In the genomic region with DNA sequence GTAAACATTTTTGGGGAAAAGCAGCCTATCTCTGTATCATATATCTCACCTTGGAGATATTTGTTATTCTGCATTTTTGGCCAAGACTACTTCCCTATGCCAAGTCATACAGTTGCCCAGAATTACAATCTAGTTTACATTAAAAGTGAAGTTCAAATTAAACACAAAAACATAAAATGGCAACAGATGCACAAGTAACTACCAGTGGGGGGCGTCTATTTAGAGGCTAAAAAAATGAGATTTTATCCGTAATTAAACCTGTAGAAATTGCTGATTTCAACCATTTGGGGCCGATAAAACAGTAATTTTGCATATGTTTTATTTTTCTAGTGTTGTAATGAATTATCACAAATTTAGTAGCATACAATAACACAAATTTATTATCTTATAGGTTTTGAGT, we compare ENCODE assay signal across 28 cellular contexts.
DNase-seq lines count a peak whose midpoint lies in the region; ATAC-seq and TF ChIP-seq lines count a peak whose summit lies in the region.
"Had no signal": no experiment of that assay in that cellular context is flagged by ENCODE, and none has a peak within 500 bp of the region (broad histone marks: within the 10 kb centered on the region; RNA-seq: fewer than 3 reads in every experiment).

No MANE protein-coding gene starts in this region.

- WGBS in prostate gland: 87% methylated on average over 3 of the region's 3 CpGs

- CTCF ChIA-PET in A673 (lab: Charles Lee): no interaction called here

- H3K4me2 ChIP-seq in GM23338 (no peak overlapping the region), OCI-LY1 (ENCODE audit: low read length) (no peak overlapping the region), neural progenitor cell (no peak overlapping the region)
- H3K4me2 ChIP-seq: BLaER1 treated with 17β-estradiol and CSF1 and Interleukin-3, amounts not matched to agents 10 nM and 100 nM; KMS-11 had no signal

- POLR2A ChIA-PET in A673 (lab: Charles Lee; ENCODE audit: low non-redundant PET): no interaction called here

- peaks cover 8% of the 10 kb centered on the region; the same call in 1 of the 2 replicates for H3K4me1 ChIP-seq in GM23338 (ENCODE audit: insufficient read depth)
- no peaks in the 10 kb centered on the region for H3K4me1 ChIP-seq in OCI-LY1 (ENCODE audit: insufficient read depth, low read length, severe bottlenecking)
- peaks cover 4% of the 10 kb centered on the region for H3K4me1 ChIP-seq in neural progenitor cell
- H3K4me1 ChIP-seq in A673 (ENCODE audit: insufficient read depth, low read length, poor library complexity, severe bottlenecking): no peaks in the 10 kb centered on the region
- H3K4me1 ChIP-seq in prostate gland (replicated peaks): no peaks in the 10 kb centered on the region
- H3K4me1 ChIP-seq: BLaER1 treated with 17β-estradiol and CSF1 and Interleukin-3, amounts not matched to agents 10 nM and 100 nM had no signal

- H3K27me3 ChIP-seq in GM23338 (ENCODE audit: insufficient read depth) (no peaks in the 10 kb centered on the region), OCI-LY1 (ENCODE audit: insufficient read depth, low read length) (no peaks in the 10 kb centered on the region), neural progenitor cell (no peaks in the 10 kb centered on the region), A673 (replicated peaks; ENCODE audit: insufficient read depth, low read depth, low read length, poor library complexity) (no peaks in the 10 kb centered on the region), prostate gland (replicated peaks; ENCODE audit: insufficient read depth) (no peaks in the 10 kb centered on the region)
- H3K27me3 ChIP-seq: BLaER1 treated with 17β-estradiol and CSF1 and Interleukin-3, amounts not matched to agents 10 nM and 100 nM had no signal

- H2AFZ ChIP-seq in GM23338 (no peak overlapping the region), OCI-LY1 (ENCODE audit: low read length) (no peak overlapping the region), neural progenitor cell (replicated peaks) (no peak overlapping the region)

- no peak overlapping the region for H3K4me3 ChIP-seq in GM23338
- H3K4me3 ChIP-seq in OCI-LY1 (ENCODE audit: low read depth, low read length, poor library complexity, severe bottlenecking): no peak overlapping the region
- H3K4me3 ChIP-seq in neural progenitor cell: no peak overlapping the region
- H3K4me3 ChIP-seq in A673 (ENCODE audit: low read depth, low read length, poor library complexity, severe bottlenecking): no peak overlapping the region
- H3K4me3 ChIP-seq in prostate gland: no peak overlapping the region
- H3K4me3 ChIP-seq: BLaER1 treated with 17β-estradiol and CSF1 and Interleukin-3, amounts not matched to agents 10 nM and 100 nM; GM12878 had no signal

- H3K27me3 Mint-ChIP-seq in GM23338 (ENCODE audit: insufficient read depth, low read depth, poor library complexity) (no peaks in the 10 kb centered on the region), chondrocyte (ENCODE audit: low read depth) (peaks cover 9% of the 10 kb centered on the region), neural progenitor cell (ENCODE audit: insufficient read depth, low read depth) (no peaks in the 10 kb centered on the region)
- H3K27me3 Mint-ChIP-seq: CD4-positive, alpha-beta memory T cell had no signal

- peaks cover 12% of the 10 kb centered on the region for H3K9me3 Mint-ChIP-seq in GM23338
- H3K9me3 Mint-ChIP-seq in chondrocyte (ENCODE audit: low read depth): peaks cover 7% of the 10 kb centered on the region
- H3K9me3 Mint-ChIP-seq in neural progenitor cell: peaks cover 2% of the 10 kb centered on the region

- no peaks in the 10 kb centered on the region for H3K36me3 ChIP-seq in GM23338 (ENCODE audit: insufficient read depth)
- no peaks in the 10 kb centered on the region for H3K36me3 ChIP-seq in OCI-LY1 (ENCODE audit: insufficient read depth, low read length)
- no peaks in the 10 kb centered on the region for H3K36me3 ChIP-seq in neural progenitor cell
- H3K36me3 ChIP-seq in A673 (ENCODE audit: insufficient read depth, low read length, poor library complexity, severe bottlenecking): no peaks in the 10 kb centered on the region
- H3K36me3 ChIP-seq in prostate gland: no peaks in the 10 kb centered on the region
- H3K36me3 ChIP-seq: BLaER1 treated with 17β-estradiol and CSF1 and Interleukin-3, amounts not matched to agents 10 nM and 100 nM had no signal

- H3K27ac ChIP-seq in GM23338 (ENCODE audit: low read depth): no peak overlapping the region
- H3K27ac ChIP-seq in OCI-LY1 (ENCODE audit: low read depth, low read length, poor library complexity, severe bottlenecking): no peak overlapping the region
- H3K27ac ChIP-seq in neural progenitor cell: no peak overlapping the region
- no peak overlapping the region for H3K27ac ChIP-seq in A673 (ENCODE audit: low read depth, low read length, poor library complexity, severe bottlenecking)
- no peak overlapping the region for H3K27ac ChIP-seq in prostate gland
- H3K27ac ChIP-seq: BLaER1 treated with 17β-estradiol and CSF1 and Interleukin-3, amounts not matched to agents 10 nM and 100 nM; KMS-11 had no signal

- intact Hi-C loops in A673 (cut with micrococcal nuclease; ENCODE audit: unreplicated experiment) (no loop called here), prostate gland (cut with DNase I) (no loop called here)

- DNase-seq in GM23338 (ENCODE audit: low spot score): peak; percentile 53
- no peak for DNase-seq in chondrocyte (ENCODE audit: low spot score)
- peak; percentile 2 for DNase-seq in neural progenitor cell (ENCODE audit: low spot score)
- no peak for DNase-seq in A673 (ENCODE audit: low spot score)
- DNase-seq in SIG-M5 (lab: John Stamatoyannopoulos, UW): no peak
- no peak for DNase-seq in omental fat pad (ENCODE audit: low spot score)
- no peak for DNase-seq in prostate gland (ENCODE audit: low spot score)
- DNase-seq: AML-193; CD4-positive, alpha-beta memory T cell; COR-L47; DMS79; EL; GDM1; H7; IMR-90; NCI-H1092; NCI-H1417 treated with DMSO at 0.1 percent for 48 hours; NCI-H1694 treated with DMSO at 0.1 percent for 48 hours; NCI-H2081; NCI-H2171; NCI-H226; NCI-H510A; NCI-H69; Right ventricle myocardium superior had no signal

- H3F3A ChIP-seq in GM23338 (replicated peaks; ENCODE audit: low read depth) (no peaks in the 10 kb centered on the region), OCI-LY1 (ENCODE audit: insufficient read depth, low read length) (no peaks in the 10 kb centered on the region), neural progenitor cell (ENCODE audit: low read depth) (no peaks in the 10 kb centered on the region)

- H3K9me3 ChIP-seq in OCI-LY1 (ENCODE audit: low read length): no peaks in the 10 kb centered on the region
- no peaks in the 10 kb centered on the region for H3K9me3 ChIP-seq in neural progenitor cell (ENCODE audit: low read depth)
- H3K9me3 ChIP-seq in A673 (ENCODE audit: low read depth, low read length, poor library complexity, severe bottlenecking): no peaks in the 10 kb centered on the region
- H3K9me3 ChIP-seq in prostate gland: no peaks in the 10 kb centered on the region
- H3K9me3 ChIP-seq: BLaER1 treated with 17β-estradiol and CSF1 and Interleukin-3, amounts not matched to agents 10 nM and 100 nM had no signal

- H3K9ac ChIP-seq in OCI-LY1 (ENCODE audit: low read length) (no peak overlapping the region), neural progenitor cell (no peak overlapping the region)
- H3K9ac ChIP-seq: BLaER1 treated with 17β-estradiol and CSF1 and Interleukin-3, amounts not matched to agents 10 nM and 100 nM; KMS-11 had no signal

- peaks cover 15% of the 10 kb centered on the region for H3K4me1 Mint-ChIP-seq in GM23338
- H3K4me1 Mint-ChIP-seq in chondrocyte (ENCODE audit: low read depth): no peaks in the 10 kb centered on the region
- peaks cover 6% of the 10 kb centered on the region for H3K4me1 Mint-ChIP-seq in neural progenitor cell
- H3K4me1 Mint-ChIP-seq: CD4-positive, alpha-beta memory T cell had no signal

- no peaks in the 10 kb centered on the region for H3K9me2 ChIP-seq in GM23338 (ENCODE audit: insufficient read depth)
- no peaks in the 10 kb centered on the region for H3K9me2 ChIP-seq in OCI-LY1 (ENCODE audit: low read depth, low read length)

- H4K20me1 ChIP-seq in GM23338 (replicated peaks; ENCODE audit: insufficient read depth) (no peaks in the 10 kb centered on the region), OCI-LY1 (ENCODE audit: insufficient read depth, low read length) (no peaks in the 10 kb centered on the region), neural progenitor cell (ENCODE audit: low read depth) (no peaks in the 10 kb centered on the region)
- H4K20me1 ChIP-seq: BLaER1 treated with 17β-estradiol and CSF1 and Interleukin-3, amounts not matched to agents 10 nM and 100 nM had no signal

- H3K4me3 Mint-ChIP-seq in GM23338: no peak overlapping the region
- no peak overlapping the region for H3K4me3 Mint-ChIP-seq in chondrocyte (ENCODE audit: unreplicated experiment)
- H3K4me3 Mint-ChIP-seq in neural progenitor cell: no peak overlapping the region
- H3K4me3 Mint-ChIP-seq: CD4-positive, alpha-beta memory T cell had no signal

- H3K36me3 Mint-ChIP-seq in GM23338 (ENCODE audit: low read depth): peaks cover 6% of the 10 kb centered on the region; the same call in 2 of the 3 replicates
- H3K36me3 Mint-ChIP-seq in chondrocyte (ENCODE audit: low read depth): no peaks in the 10 kb centered on the region
- no peaks in the 10 kb centered on the region for H3K36me3 Mint-ChIP-seq in neural progenitor cell
- H3K36me3 Mint-ChIP-seq: CD4-positive, alpha-beta memory T cell had no signal

- ATAC-seq in GM23338: no peak
- no peak for ATAC-seq in omental fat pad (ENCODE audit: low FRiP score)
- ATAC-seq: GM12878 had no signal

- H3K79me2 ChIP-seq in GM23338 (replicated peaks; ENCODE audit: insufficient read depth) (no peaks in the 10 kb centered on the region), OCI-LY1 (ENCODE audit: insufficient read depth, low read length) (no peaks in the 10 kb centered on the region), neural progenitor cell (ENCODE audit: low read depth) (no peaks in the 10 kb centered on the region)

- no TSS peak for BruUV-seq in A673 (replicated peaks; lab: Mats Ljungman, UMichigan)

- no peak overlapping the region for H3K27ac Mint-ChIP-seq in GM23338
- H3K27ac Mint-ChIP-seq in chondrocyte (ENCODE audit: unreplicated experiment): no peak overlapping the region
- H3K27ac Mint-ChIP-seq in neural progenitor cell: no peak overlapping the region
- H3K27ac Mint-ChIP-seq: CD4-positive, alpha-beta memory T cell had no signal

- no peak for TF ChIP-seq POLR2A in prostate gland (IDR thresholded peaks at IDR 0.05)

- TF ChIP-seq CTCF in GM23338 (conservative IDR thresholded peaks at IDR 0.05; ENCODE audit: low read depth in 2 of 2) (peak in 1 of 2 experiments; percentile 68; a peak in 3 of 4 replicates), OCI-LY1 (IDR thresholded peaks at IDR 0.05; ENCODE audit: low read length) (peak; percentile 32; the same call in 1 of the 2 replicates), chondrocyte (IDR thresholded peaks at IDR 0.05) (peak; percentile 23), neural progenitor cell (IDR thresholded peaks at IDR 0.05) (peak; percentile 22), A673 (conservative IDR thresholded peaks at IDR 0.05; ENCODE audit: low read depth, low read length) (no peak), omental fat pad (IDR thresholded peaks at IDR 0.05) (no peak), prostate gland (IDR thresholded peaks at IDR 0.05) (no peak)

TF ChIP-seq in GM23338, 12 proteins besides CTCF, POLR2A, EP300 and RAD21 (continues in another document):
- TF ChIP-seq CREB1 (CRISPR knock-in tag; IDR thresholded peaks at IDR 0.05; ENCODE audit: low read depth): no peak
- no peak for TF ChIP-seq EZH2phosphoT487 (IDR thresholded peaks at IDR 0.05; ENCODE audit: unreplicated experiment)

Comparison
In these comparisons a context has a peak if more than half of its experiments do, and no peak if none do; other contexts are left out.
1. DNase-seq: peak in GM23338 (single experiment) and neural progenitor cell (single experiment); none in chondrocyte (single experiment), A673 (single experiment), SIG-M5 (single experiment), omental fat pad (single experiment) and prostate gland (single experiment).
2. CTCF ChIP-seq: peak in OCI-LY1 (single experiment), chondrocyte (single experiment) and neural progenitor cell (single experiment); none in A673 (single experiment), omental fat pad (0 of 3) and prostate gland (0 of 4).